ENCODE assay signal across 8 cellular contexts in genomic region chr11:67269401-67270255, GRCh38. TPM values are rescaled to one million over a fixed set of nuclear protein-coding genes. Genes with fewer than 3 reads are reported as not detected.
DNase-seq lines count a peak whose midpoint lies in the region; ATAC-seq and TF ChIP-seq lines count a peak whose summit lies in the region.
"Had no signal": no experiment of that assay in that cellular context is flagged by ENCODE, and none has a peak within 500 bp of the region (broad histone marks: within the 10 kb centered on the region; RNA-seq: fewer than 3 reads in every experiment).

No MANE protein-coding gene starts in this region.

- no peaks in the 10 kb centered on the region for H3K36me3 ChIP-seq in suprapubic skin

- H3K27ac ChIP-seq in suprapubic skin: peak overlapping the region; percentile 63

- peak overlapping the region; percentile 92 for H3K4me3 Mint-ChIP-seq in activated naive CD8-positive, alpha-beta T cell treated with anti-CD3 and anti-CD28 coated beads for 36 hours

- H3K4me1 ChIP-seq in suprapubic skin: peaks cover 93% of the 10 kb centered on the region

- 28% methylated on average over 12 of the region's 15 CpGs for WGBS in suprapubic skin

- TF ChIP-seq CTCF in suprapubic skin (IDR thresholded peaks at IDR 0.05): no peak

- no peak for TF ChIP-seq EP300 in suprapubic skin (IDR thresholded peaks at IDR 0.05)

- H3K4me3 ChIP-seq in Jurkat, Clone E6-1 (ENCODE audit: low read length): peak overlapping the region; percentile 44
- H3K4me3 ChIP-seq in suprapubic skin: peak overlapping the region; percentile 95

- H3K4me1 Mint-ChIP-seq in activated naive CD8-positive, alpha-beta T cell treated with anti-CD3 and anti-CD28 coated beads for 36 hours: peaks cover 67% of the 10 kb centered on the region

- no peaks in the 10 kb centered on the region for H3K9me3 Mint-ChIP-seq in activated naive CD8-positive, alpha-beta T cell treated with anti-CD3 and anti-CD28 coated beads for 36 hours

- peak overlapping the region; percentile 99 for H3K27ac Mint-ChIP-seq in activated naive CD8-positive, alpha-beta T cell treated with anti-CD3 and anti-CD28 coated beads for 36 hours

- no peaks in the 10 kb centered on the region for H3K9me3 ChIP-seq in suprapubic skin

- peaks cover 49% of the 10 kb centered on the region for H3K36me3 Mint-ChIP-seq in activated naive CD8-positive, alpha-beta T cell treated with anti-CD3 and anti-CD28 coated beads for 36 hours

- no peaks in the 10 kb centered on the region for H3K27me3 Mint-ChIP-seq in activated naive CD8-positive, alpha-beta T cell treated with anti-CD3 and anti-CD28 coated beads for 36 hours

- no peaks in the 10 kb centered on the region for H3K27me3 ChIP-seq in suprapubic skin

- no peak for TF ChIP-seq POLR2A in suprapubic skin (IDR thresholded peaks at IDR 0.05)

- ATAC-seq in GM19324 (IDR thresholded peaks at IDR 0.05; ENCODE audit: low FRiP score, unreplicated experiment): no peak
- ATAC-seq in GM21526 (IDR thresholded peaks at IDR 0.05; ENCODE audit: low FRiP score, unreplicated experiment): no peak

- DNase-seq in Jurkat, Clone E6-1 (ENCODE audit: low read depth, low spot score): no peak
- no peak for DNase-seq in activated naive CD8-positive, alpha-beta T cell treated with anti-CD3 and anti-CD28 coated beads for 36 hours
- peak; percentile 11 for DNase-seq in inferior parietal cortex (ENCODE audit: extremely low spot score)
- DNase-seq in suprapubic skin (ENCODE audit: low spot score in 2 of 2): peak in 1 of 2 donors; percentile 66
- DNase-seq in NCI-H146 treated with DMSO at 0.1 percent for 48 hours (lab: John Stamatoyannopoulos, UW; ENCODE audit: unreplicated experiment): no peak
- DNase-seq: NK-92 treated with Interleukin-12 subunit alpha and Interleukin-12 subunit beta, amount 100 ng/mL, for 24 hours had no signal

RNA-seq across cellular contexts. Expression of gene GRK2, which starts 3.4 kb away (rescaled TPM):
- 140 TPM for polyA plus RNA-seq in Jurkat, Clone E6-1 (2012; ENCODE audit: insufficient read depth, insufficient read length)
- 100 to 1,000 TPM; 211 to 219 TPM for total RNA-seq in activated naive CD8-positive, alpha-beta T cell treated with anti-CD3 and anti-CD28 coated beads for 36 hours
- 100 to 1,000 TPM in 2 of 4 donors, 10 to 100 TPM in 2; 84.3 to 157 (median 105) TPM for total RNA-seq in suprapubic skin

RNA-seq across cellular contexts. Expression of gene ANKRD13D, which starts 19.5 kb away (rescaled TPM):
- polyA plus RNA-seq in Jurkat, Clone E6-1 (2012; ENCODE audit: insufficient read depth, insufficient read length): 58.7 TPM
- 10 to 100 TPM; 52.0 to 55.7 TPM for total RNA-seq in activated naive CD8-positive, alpha-beta T cell treated with anti-CD3 and anti-CD28 coated beads for 36 hours
- 100 to 1,000 TPM in 1 of 4 donors, 10 to 100 TPM in 3; 55.7 to 154 (median 77.2) TPM for total RNA-seq in suprapubic skin

RNA-seq across cellular contexts. Expression of gene SSH3, which starts 33.7 kb away (rescaled TPM):
- polyA plus RNA-seq in Jurkat, Clone E6-1 (2012; ENCODE audit: insufficient read depth, insufficient read length): 1.0 TPM
- 1 to 10 TPM; 4.6 to 4.7 TPM for total RNA-seq in activated naive CD8-positive, alpha-beta T cell treated with anti-CD3 and anti-CD28 coated beads for 36 hours
- 100 to 1,000 TPM in 1 of 4 donors, 10 to 100 TPM in 3; 49.4 to 107 (median 63.9) TPM for total RNA-seq in suprapubic skin

Comparison
In these comparisons a context has a peak if more than half of its experiments do, and no peak if none do; other contexts are left out.
1. RNA of gene SSH3, which starts 33.7 kb away (total RNA-seq): 49.4 to 107 TPM in suprapubic skin; 4.6 to 4.7 TPM in activated naive CD8-positive, alpha-beta T cell treated with anti-CD3 and anti-CD28 coated beads for 36 hours; every median in the first group is over 4 times any median in the second.